In the genomic region with DNA sequence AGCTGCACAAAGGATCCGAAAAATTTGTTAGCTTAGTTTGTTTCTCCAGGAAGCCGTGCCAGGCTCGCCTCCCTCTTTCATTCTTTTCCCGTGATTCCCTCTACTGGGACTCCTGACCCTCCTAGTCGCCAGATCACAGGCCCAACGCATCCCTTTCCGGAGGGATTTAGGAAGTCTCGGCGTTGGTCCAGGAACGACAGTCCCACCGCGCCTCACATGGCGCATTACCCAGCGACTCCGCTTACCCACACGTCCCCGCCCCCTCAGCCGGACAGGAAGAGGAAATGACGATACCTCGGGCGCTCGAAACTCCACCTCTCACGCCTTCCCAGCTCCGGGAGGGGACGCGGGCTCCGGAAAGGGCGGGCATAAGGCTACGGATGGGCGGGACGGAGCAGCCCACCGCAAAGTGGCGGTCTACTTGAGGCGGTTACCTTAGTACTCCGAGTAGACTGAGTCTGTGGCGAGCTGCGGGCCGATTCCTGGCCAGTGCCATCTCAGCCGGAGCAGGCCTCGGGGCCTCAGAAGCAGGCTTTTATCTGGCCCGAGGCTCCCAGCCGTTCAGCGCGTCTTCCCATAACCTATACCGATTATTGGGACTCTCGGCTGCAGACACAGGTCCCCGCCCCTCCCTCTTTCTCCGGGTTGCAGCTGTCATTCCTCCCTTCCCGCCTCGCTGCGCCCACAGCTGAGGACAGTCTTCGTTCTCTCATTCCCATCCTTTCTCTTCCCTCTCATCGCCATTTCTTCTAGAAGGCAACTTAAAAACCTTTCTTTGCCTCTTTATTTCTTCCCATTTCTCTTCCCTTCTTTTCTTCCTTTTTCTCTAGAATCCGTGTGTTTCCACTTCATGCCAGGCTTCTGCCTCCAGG, we compare ENCODE assay signal across 1 cellular context.
TF ChIP-seq lines count a peak whose summit lies in the region.

CCDC15 (plus strand) TSS at position 450 of the 872 bp plus-strand sequence. CDS start 531 bp downstream, outside the sequence.

TF ChIP-seq in HepG2, 621 proteins besides CTCF, POLR2A, EP300 and RAD21 (continued from another document and continues in another):
- TF ChIP-seq HNF1B (CRISPR knock-in tag; IDR thresholded peaks at IDR 0.05) = peak; percentile 86
- TF ChIP-seq ZNF746 (CRISPR knock-in tag; IDR thresholded peaks at IDR 0.05) = no peak
- peak; percentile 93 for TF ChIP-seq SP5 (CRISPR knock-in tag; IDR thresholded peaks at IDR 0.05; ENCODE audit: borderline replicate concordance, low read depth)
- peak; percentile 31; the same call in 1 of the 2 replicates for TF ChIP-seq ZBTB7B (CRISPR knock-in tag; IDR thresholded peaks at IDR 0.05)
- no peak for TF ChIP-seq ZBTB1 (CRISPR knock-in tag; IDR thresholded peaks at IDR 0.05; ENCODE audit: borderline replicate concordance)
- no peak for TF ChIP-seq ETS1 (CRISPR knock-in tag; IDR thresholded peaks at IDR 0.05)
- no peak; the same call in 1 of the 2 replicates for TF ChIP-seq KDM4B (CRISPR knock-in tag; IDR thresholded peaks at IDR 0.05)
- peak; percentile 37; the same call in 1 of the 2 replicates for TF ChIP-seq ZNF292 (CRISPR knock-in tag; IDR thresholded peaks at IDR 0.05; ENCODE audit: borderline replicate concordance, low read depth)
- peak; percentile 26 for TF ChIP-seq TEAD3 (CRISPR knock-in tag; optimal IDR thresholded peaks at IDR 0.05; ENCODE audit: borderline replicate concordance)
- TF ChIP-seq AKNA (CRISPR knock-in tag; IDR thresholded peaks at IDR 0.05; ENCODE audit: borderline replicate concordance) = 0 out of 2 replicates have a peak, but pooled peaks have one; percentile 11
- 0 out of 2 replicates have a peak, but pooled peaks have one; percentile 58 for TF ChIP-seq SMAD3 (CRISPR knock-in tag; IDR thresholded peaks at IDR 0.05)
- TF ChIP-seq ZNF441 (CRISPR knock-in tag; IDR thresholded peaks at IDR 0.05; ENCODE audit: borderline replicate concordance) = peak; percentile 60; the same call in 1 of the 2 replicates
- TF ChIP-seq, protein P1, sequence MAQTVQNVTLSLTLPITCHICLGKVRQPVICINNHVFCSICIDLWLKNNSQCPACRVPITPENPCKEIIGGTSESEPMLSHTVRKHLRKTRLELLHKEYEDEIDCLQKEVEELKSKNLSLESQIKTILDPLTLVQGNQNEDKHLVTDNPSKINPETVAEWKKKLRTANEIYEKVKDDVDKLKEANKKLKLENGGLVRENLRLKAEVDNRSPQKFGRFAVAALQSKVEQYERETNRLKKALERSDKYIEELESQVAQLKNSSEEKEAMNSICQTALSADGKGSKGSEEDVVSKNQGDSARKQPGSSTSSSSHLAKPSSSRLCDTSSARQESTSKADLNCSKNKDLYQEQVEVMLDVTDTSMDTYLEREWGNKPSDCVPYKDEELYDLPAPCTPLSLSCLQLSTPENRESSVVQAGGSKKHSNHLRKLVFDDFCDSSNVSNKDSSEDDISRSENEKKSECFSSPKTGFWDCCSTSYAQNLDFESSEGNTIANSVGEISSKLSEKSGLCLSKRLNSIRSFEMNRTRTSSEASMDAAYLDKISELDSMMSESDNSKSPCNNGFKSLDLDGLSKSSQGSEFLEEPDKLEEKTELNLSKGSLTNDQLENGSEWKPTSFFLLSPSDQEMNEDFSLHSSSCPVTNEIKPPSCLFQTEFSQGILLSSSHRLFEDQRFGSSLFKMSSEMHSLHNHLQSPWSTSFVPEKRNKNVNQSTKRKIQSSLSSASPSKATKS (CRISPR knock-in tag; IDR thresholded peaks at IDR 0.05) = no peak
- TF ChIP-seq ZBED4 (CRISPR knock-in tag; IDR thresholded peaks at IDR 0.05; ENCODE audit: borderline replicate concordance) = no peak
- TF ChIP-seq, protein P2, sequence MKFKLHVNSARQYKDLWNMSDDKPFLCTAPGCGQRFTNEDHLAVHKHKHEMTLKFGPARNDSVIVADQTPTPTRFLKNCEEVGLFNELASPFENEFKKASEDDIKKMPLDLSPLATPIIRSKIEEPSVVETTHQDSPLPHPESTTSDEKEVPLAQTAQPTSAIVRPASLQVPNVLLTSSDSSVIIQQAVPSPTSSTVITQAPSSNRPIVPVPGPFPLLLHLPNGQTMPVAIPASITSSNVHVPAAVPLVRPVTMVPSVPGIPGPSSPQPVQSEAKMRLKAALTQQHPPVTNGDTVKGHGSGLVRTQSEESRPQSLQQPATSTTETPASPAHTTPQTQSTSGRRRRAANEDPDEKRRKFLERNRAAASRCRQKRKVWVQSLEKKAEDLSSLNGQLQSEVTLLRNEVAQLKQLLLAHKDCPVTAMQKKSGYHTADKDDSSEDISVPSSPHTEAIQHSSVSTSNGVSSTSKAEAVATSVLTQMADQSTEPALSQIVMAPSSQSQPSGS (CRISPR knock-in tag; IDR thresholded peaks at IDR 0.05) = 0 out of 2 replicates have a peak, but pooled peaks have one; percentile 23
- no peak for TF ChIP-seq ZNF383 (CRISPR knock-in tag; IDR thresholded peaks at IDR 0.05; ENCODE audit: borderline replicate concordance)
- TF ChIP-seq, protein P3, sequence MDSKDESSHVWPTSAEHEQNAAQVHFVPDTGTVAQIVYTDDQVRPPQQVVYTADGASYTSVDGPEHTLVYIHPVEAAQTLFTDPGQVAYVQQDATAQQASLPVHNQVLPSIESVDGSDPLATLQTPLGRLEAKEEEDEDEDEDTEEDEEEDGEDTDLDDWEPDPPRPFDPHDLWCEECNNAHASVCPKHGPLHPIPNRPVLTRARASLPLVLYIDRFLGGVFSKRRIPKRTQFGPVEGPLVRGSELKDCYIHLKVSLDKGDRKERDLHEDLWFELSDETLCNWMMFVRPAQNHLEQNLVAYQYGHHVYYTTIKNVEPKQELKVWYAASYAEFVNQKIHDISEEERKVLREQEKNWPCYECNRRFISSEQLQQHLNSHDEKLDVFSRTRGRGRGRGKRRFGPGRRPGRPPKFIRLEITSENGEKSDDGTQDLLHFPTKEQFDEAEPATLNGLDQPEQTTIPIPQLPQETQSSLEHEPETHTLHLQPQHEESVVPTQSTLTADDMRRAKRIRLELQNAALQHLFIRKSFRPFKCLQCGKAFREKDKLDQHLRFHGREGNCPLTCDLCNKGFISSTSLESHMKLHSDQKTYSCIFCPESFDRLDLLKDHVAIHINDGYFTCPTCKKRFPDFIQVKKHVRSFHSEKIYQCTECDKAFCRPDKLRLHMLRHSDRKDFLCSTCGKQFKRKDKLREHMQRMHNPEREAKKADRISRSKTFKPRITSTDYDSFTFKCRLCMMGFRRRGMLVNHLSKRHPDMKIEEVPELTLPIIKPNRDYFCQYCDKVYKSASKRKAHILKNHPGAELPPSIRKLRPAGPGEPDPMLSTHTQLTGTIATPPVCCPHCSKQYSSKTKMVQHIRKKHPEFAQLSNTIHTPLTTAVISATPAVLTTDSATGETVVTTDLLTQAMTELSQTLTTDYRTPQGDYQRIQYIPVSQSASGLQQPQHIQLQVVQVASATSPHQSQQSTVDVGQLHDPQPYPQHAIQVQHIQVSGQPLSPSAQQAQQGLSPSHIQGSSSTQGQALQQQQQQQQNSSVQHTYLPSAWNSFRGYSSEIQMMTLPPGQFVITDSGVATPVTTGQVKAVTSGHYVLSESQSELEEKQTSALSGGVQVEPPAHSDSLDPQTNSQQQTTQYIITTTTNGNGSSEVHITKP (CRISPR knock-in tag; IDR thresholded peaks at IDR 0.05; ENCODE audit: low read depth) = peak; percentile 77; the same call in 1 of the 2 replicates
- no peak for TF ChIP-seq ZNF121 (CRISPR knock-in tag; IDR thresholded peaks at IDR 0.05)
- peak; percentile 50; the same call in 1 of the 2 replicates for TF ChIP-seq RXRB (CRISPR knock-in tag; IDR thresholded peaks at IDR 0.05; ENCODE audit: borderline replicate concordance)
- no peak for TF ChIP-seq SKIL (CRISPR knock-in tag; IDR thresholded peaks at IDR 0.05; ENCODE audit: borderline replicate concordance)
- TF ChIP-seq SIX1 (CRISPR knock-in tag; IDR thresholded peaks at IDR 0.05; ENCODE audit: borderline replicate concordance) = no peak
- TF ChIP-seq RAD51 (IDR thresholded peaks at IDR 0.05; ENCODE audit: borderline replicate concordance) = no peak
- no peak; the same call in 1 of the 2 replicates for TF ChIP-seq ZMAT3 (CRISPR knock-in tag; conservative IDR thresholded peaks at IDR 0.05)
- TF ChIP-seq ZNF546 (CRISPR knock-in tag; conservative IDR thresholded peaks at IDR 0.05) = no peak
- no peak for TF ChIP-seq ZFP36L2 (CRISPR knock-in tag; IDR thresholded peaks at IDR 0.05)
- TF ChIP-seq HMG20B (CRISPR knock-in tag; conservative IDR thresholded peaks at IDR 0.05) = no peak
